Comparison of ENCODE assay signal across 20 cellular contexts in genomic region chr1:147631839-147632238, GRCh38. TPM values are rescaled to one million over a fixed set of nuclear protein-coding genes. Genes with fewer than 3 reads are reported as not detected.
DNase-seq lines count a peak whose midpoint lies in the region; ATAC-seq and TF ChIP-seq lines count a peak whose summit lies in the region.
"Had no signal": no experiment of that assay in that cellular context is flagged by ENCODE, and none has a peak within 500 bp of the region (broad histone marks: within the 10 kb centered on the region; RNA-seq: fewer than 3 reads in every experiment).

No MANE protein-coding gene starts in this region.

- peaks cover 26% of the 10 kb centered on the region for H3K4me1 Mint-ChIP-seq in activated CD8-positive, alpha-beta memory T cell treated with anti-CD3 and anti-CD28 coated beads, Interleukin-2, amount 10 ng/mL, durations not matched to agents 7 days and 5 days
- peaks cover 51% of the 10 kb centered on the region for H3K4me1 Mint-ChIP-seq in T-helper 17 cell
- peaks cover 94% of the 10 kb centered on the region for H3K4me1 Mint-ChIP-seq in dendritic cell treated with granulocyte-macrophage colony-stimulating factor and Interleukin-4, amounts not matched to agents 40 ng/mL and 50 ng/mL, for 4 days (ENCODE audit: low read depth)
- H3K4me1 Mint-ChIP-seq: B cell had no signal

- H3K36me3 Mint-ChIP-seq in activated CD8-positive, alpha-beta memory T cell treated with anti-CD3 and anti-CD28 coated beads, Interleukin-2, amount 10 ng/mL, durations not matched to agents 7 days and 5 days, result peaks cover 5% of the 10 kb centered on the region
- H3K36me3 Mint-ChIP-seq in T-helper 17 cell (ENCODE audit: low read depth), result peaks cover 5% of the 10 kb centered on the region
- H3K36me3 Mint-ChIP-seq in dendritic cell treated with granulocyte-macrophage colony-stimulating factor and Interleukin-4, amounts not matched to agents 40 ng/mL and 50 ng/mL, for 4 days (ENCODE audit: low read depth), result peaks cover 14% of the 10 kb centered on the region

- no peaks in the 10 kb centered on the region for H3K9me3 Mint-ChIP-seq in activated CD8-positive, alpha-beta memory T cell treated with anti-CD3 and anti-CD28 coated beads, Interleukin-2, amount 10 ng/mL, durations not matched to agents 7 days and 5 days (ENCODE audit: low read depth)
- no peaks in the 10 kb centered on the region for H3K9me3 Mint-ChIP-seq in dendritic cell treated with granulocyte-macrophage colony-stimulating factor and Interleukin-4, amounts not matched to agents 40 ng/mL and 50 ng/mL, for 4 days
- H3K9me3 Mint-ChIP-seq: CD4-positive, alpha-beta T cell; CD8-positive, alpha-beta T cell had no signal

- no peak overlapping the region for H3K4me3 Mint-ChIP-seq in activated CD8-positive, alpha-beta memory T cell treated with anti-CD3 and anti-CD28 coated beads, Interleukin-2, amount 10 ng/mL, durations not matched to agents 7 days and 5 days
- peak overlapping the region; percentile 71 for H3K4me3 Mint-ChIP-seq in T-helper 17 cell
- no peak overlapping the region for H3K4me3 Mint-ChIP-seq in dendritic cell treated with granulocyte-macrophage colony-stimulating factor and Interleukin-4, amounts not matched to agents 40 ng/mL and 50 ng/mL, for 4 days
- H3K4me3 Mint-ChIP-seq: B cell; CD4-positive, alpha-beta T cell; CD8-positive, alpha-beta T cell had no signal

- no peaks in the 10 kb centered on the region for H3K36me3 ChIP-seq in psoas muscle (ENCODE audit: insufficient read depth in 1 of 2, low read depth in 1 of 2)

- no peaks in the 10 kb centered on the region for H3K27me3 Mint-ChIP-seq in activated CD8-positive, alpha-beta memory T cell treated with anti-CD3 and anti-CD28 coated beads, Interleukin-2, amount 10 ng/mL, durations not matched to agents 7 days and 5 days
- no peaks in the 10 kb centered on the region for H3K27me3 Mint-ChIP-seq in T-helper 17 cell
- H3K27me3 Mint-ChIP-seq in dendritic cell treated with granulocyte-macrophage colony-stimulating factor and Interleukin-4, amounts not matched to agents 40 ng/mL and 50 ng/mL, for 4 days, result no peaks in the 10 kb centered on the region
- H3K27me3 Mint-ChIP-seq: B cell; CD4-positive, alpha-beta T cell had no signal

- WGBS in psoas muscle, 3 donors, result 37 to 42% (median 37%) methylated on average over 3 of the region's 3 CpGs

- no peak for ATAC-seq in activated CD8-positive, alpha-beta memory T cell treated with anti-CD3 and anti-CD28 coated beads, Interleukin-2, amount 10 ng/mL, durations not matched to agents 7 days and 5 days
- no peak for ATAC-seq in T-helper 17 cell
- ATAC-seq in psoas muscle, result peak; percentile 43 to 74 (median 61)
- ATAC-seq in SK-N-SH treated with all-trans-retinoic acid at 6 μM for 48 hours, result no peak
- no peak for ATAC-seq in HG02759 (IDR thresholded peaks at IDR 0.05; ENCODE audit: unreplicated experiment)
- ATAC-seq in activated CD4-positive, CD25-positive, alpha-beta regulatory T cell treated with anti-CD3 and anti-CD28 coated beads, Interleukin-2, amount 50 U/mL, for 24 hours, result no peak
- ATAC-seq: A549; CD8-positive, alpha-beta T cell had no signal

- H3K9me3 ChIP-seq in T-helper 17 cell (ENCODE audit: control insufficient read depth, low read length, poor library complexity, severe bottlenecking) (no peaks in the 10 kb centered on the region), psoas muscle (no peaks in the 10 kb centered on the region)
- H3K9me3 ChIP-seq: A549; BLaER1 treated with 17β-estradiol and CSF1 and Interleukin-3, amounts not matched to agents 10 nM and 100 nM; Caco-2 had no signal

- CTCF ChIA-PET in activated CD8-positive, alpha-beta memory T cell treated with anti-CD3 and anti-CD28 coated beads, Interleukin-2, amount 10 ng/mL, durations not matched to agents 7 days and 5 days (lab: Charles Lee), result no interaction called here

- TF ChIP-seq CTCF in psoas muscle (IDR thresholded peaks at IDR 0.05), result no peak

- no peaks in the 10 kb centered on the region for H3K27me3 ChIP-seq in psoas muscle (ENCODE audit: insufficient read depth in 3 of 3, low read length in 2 of 3)
- H3K27me3 ChIP-seq: BLaER1 treated with 17β-estradiol and CSF1 and Interleukin-3, amounts not matched to agents 10 nM and 100 nM had no signal

- DNase-seq in activated CD8-positive, alpha-beta memory T cell treated with anti-CD3 and anti-CD28 coated beads, Interleukin-2, amount 10 ng/mL, durations not matched to agents 7 days and 5 days, result peak; percentile 29
- no peak for DNase-seq in activated CD8-positive, alpha-beta memory T cell treated with anti-CD3 and anti-CD28 coated beads, Interleukin-2, amount 50 U/mL, for 48 hours
- DNase-seq in T-helper 17 cell (no peak), psoas muscle (peak in 1 of 2 donors; percentile 57)
- DNase-seq: AML-193; Caco-2; Calu3; CD4-positive, alpha-beta T cell; CD8-positive, alpha-beta T cell; DMS79 treated with DMSO at 0.1 percent for 48 hours; GF-D8 had no signal

- H3K4me3 ChIP-seq in psoas muscle, result no peak overlapping the region
- H3K4me3 ChIP-seq: A549; BLaER1 treated with 17β-estradiol and CSF1 and Interleukin-3, amounts not matched to agents 10 nM and 100 nM had no signal

- no peak overlapping the region for H3K27ac ChIP-seq in psoas muscle
- H3K27ac ChIP-seq: 22Rv1; A549; BLaER1 treated with 17β-estradiol and CSF1 and Interleukin-3, amounts not matched to agents 10 nM and 100 nM; C4-2B had no signal

- H3K4me1 ChIP-seq in psoas muscle, result peaks cover 15% of the 10 kb centered on the region
- H3K4me1 ChIP-seq: A549 had no signal

- no peak overlapping the region for H3K27ac Mint-ChIP-seq in activated CD8-positive, alpha-beta memory T cell treated with anti-CD3 and anti-CD28 coated beads, Interleukin-2, amount 10 ng/mL, durations not matched to agents 7 days and 5 days
- peak overlapping the region; percentile 72 for H3K27ac Mint-ChIP-seq in T-helper 17 cell
- H3K27ac Mint-ChIP-seq in dendritic cell treated with granulocyte-macrophage colony-stimulating factor and Interleukin-4, amounts not matched to agents 40 ng/mL and 50 ng/mL, for 4 days, result peak overlapping the region; percentile 38
- H3K27ac Mint-ChIP-seq: B cell; CD4-positive, alpha-beta T cell; CD8-positive, alpha-beta T cell had no signal

- intact Hi-C loops in dendritic cell treated with granulocyte-macrophage colony-stimulating factor and Interleukin-4, amounts not matched to agents 40 ng/mL and 50 ng/mL, for 4 days (cut with micrococcal nuclease), result no loop called here
- intact Hi-C loops in psoas muscle (cut with DNase I), result no loop called here

TF ChIP-seq in SK-N-SH treated with all-trans-retinoic acid at 6 μM for 48 hours, 23 proteins besides CTCF, POLR2A, EP300 and RAD21:
- no peak for TF ChIP-seq BACH2 (CRISPR knock-in tag; IDR thresholded peaks at IDR 0.05; ENCODE audit: borderline replicate concordance)
- no peak for TF ChIP-seq GLIS3 (CRISPR knock-in tag; IDR thresholded peaks at IDR 0.05)
- no peak for TF ChIP-seq ZNF70 (CRISPR knock-in tag; IDR thresholded peaks at IDR 0.05)
- TF ChIP-seq ZNF8 (CRISPR knock-in tag; IDR thresholded peaks at IDR 0.05), result no peak
- no peak for TF ChIP-seq CSDC2 (CRISPR knock-in tag; IDR thresholded peaks at IDR 0.05)
- no peak for TF ChIP-seq RARB (CRISPR knock-in tag; IDR thresholded peaks at IDR 0.05)
- no peak for TF ChIP-seq PATZ1 (CRISPR knock-in tag; IDR thresholded peaks at IDR 0.05; ENCODE audit: borderline replicate concordance)
- TF ChIP-seq POU6F1 (CRISPR knock-in tag; IDR thresholded peaks at IDR 0.05; ENCODE audit: borderline replicate concordance, low read depth), result no peak
- TF ChIP-seq ZC3H10 (CRISPR knock-in tag; IDR thresholded peaks at IDR 0.05), result no peak
- no peak for TF ChIP-seq ZFP30 (CRISPR knock-in tag; IDR thresholded peaks at IDR 0.05)
- no peak for TF ChIP-seq SNAI2 (CRISPR knock-in tag; IDR thresholded peaks at IDR 0.05)
- no peak for TF ChIP-seq TOX (CRISPR knock-in tag; IDR thresholded peaks at IDR 0.05; ENCODE audit: borderline replicate concordance)

RNA-seq across cellular contexts. Expression of gene ACP6, which starts 38.5 kb away (rescaled TPM):
- 10 to 100 TPM; 11.2 to 20.3 TPM for total RNA-seq in activated CD8-positive, alpha-beta memory T cell treated with anti-CD3 and anti-CD28 coated beads, Interleukin-2, amount 10 ng/mL, durations not matched to agents 7 days and 5 days
- total RNA-seq in T-helper 17 cell, result 10 to 100 TPM; 11.5 to 13.1 TPM
- 1 to 10 TPM; 4.1 to 8.8 (median 5.1) TPM for total RNA-seq in psoas muscle
- 1 to 10 TPM; 5.0 to 7.4 (median 6.7) TPM for polyA plus RNA-seq in psoas muscle

Comparison
In these comparisons a context has a peak if more than half of its experiments do, and no peak if none do; other contexts are left out.
1. ATAC-seq: peak in psoas muscle (4 of 4); none in activated CD8-positive, alpha-beta memory T cell treated with anti-CD3 and anti-CD28 coated beads, Interleukin-2, amount 10 ng/mL, durations not matched to agents 7 days and 5 days (single experiment), T-helper 17 cell (single experiment), SK-N-SH treated with all-trans-retinoic acid at 6 μM for 48 hours (single experiment), HG02759 (single experiment) and activated CD4-positive, CD25-positive, alpha-beta regulatory T cell treated with anti-CD3 and anti-CD28 coated beads, Interleukin-2, amount 50 U/mL, for 24 hours (0 of 2).